Comparison of ENCODE assay signal across 8 cellular contexts in the genomic region with DNA sequence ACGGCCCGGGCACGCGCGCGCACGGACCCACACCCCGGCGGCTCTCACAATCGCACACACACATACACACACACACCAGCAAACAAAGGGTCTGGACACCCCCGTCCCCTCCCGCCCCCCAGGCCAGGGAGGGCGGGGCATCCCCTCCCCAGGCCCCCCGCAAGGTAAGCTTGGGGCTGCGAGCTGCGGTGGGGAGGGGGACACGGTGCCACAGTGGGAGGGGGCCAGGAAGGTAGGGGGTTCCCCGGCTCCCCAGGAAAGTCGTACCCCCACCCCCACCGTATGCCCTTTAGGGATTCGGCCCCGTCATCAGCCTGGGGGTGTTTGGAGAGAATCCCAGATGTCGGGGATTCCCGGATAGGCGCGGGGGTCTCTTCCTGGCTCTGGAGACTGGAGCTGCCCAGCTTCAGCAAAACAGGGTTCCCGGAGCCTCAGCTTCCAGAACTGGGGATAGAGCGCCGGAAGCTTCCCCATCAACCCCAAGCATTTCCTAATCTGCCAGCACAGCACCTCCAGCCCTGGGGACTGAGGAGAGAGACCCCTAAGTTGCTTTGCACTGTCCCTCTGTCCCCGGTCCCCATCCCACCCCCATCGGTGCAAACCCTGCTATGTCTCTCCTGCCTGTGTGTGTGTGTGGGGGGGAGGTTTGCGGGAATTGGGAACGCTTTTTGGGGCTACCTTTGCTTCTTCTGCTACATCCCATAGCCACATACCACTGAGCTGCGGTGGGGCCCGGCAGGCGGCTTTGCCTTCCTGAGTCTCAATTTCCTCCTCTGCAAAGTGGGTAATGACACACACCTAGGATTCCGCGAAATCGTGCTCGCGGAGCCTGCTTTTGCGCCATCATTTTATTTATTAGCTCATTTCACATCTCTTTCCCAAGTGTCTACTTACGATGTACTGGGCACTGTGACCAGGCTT. TPM values are rescaled to one million over a fixed set of nuclear protein-coding genes. Genes with fewer than 3 reads are reported as not detected.
DNase-seq lines count a peak whose midpoint lies in the region; TF ChIP-seq lines count a peak whose summit lies in the region.

No MANE protein-coding gene starts in this region.

- H3K27ac ChIP-seq in effector memory CD4-positive, alpha-beta T cell (ENCODE audit: insufficient read depth, low read length, poor library complexity, severe bottlenecking) = peak overlapping the region; percentile 98
- H3K27ac ChIP-seq in sigmoid colon (peak overlapping the region in 1 of 4 donors; percentile 79), prostate gland (no peak overlapping the region), thyroid gland (no peak overlapping the region)

- TF ChIP-seq EP300 in sigmoid colon (IDR thresholded peaks at IDR 0.05) = no peak

- H3K27me3 ChIP-seq in effector memory CD4-positive, alpha-beta T cell (replicated peaks; ENCODE audit: control insufficient read depth, insufficient read depth, low read length, poor library complexity, severe bottlenecking) = no peaks in the 10 kb centered on the region
- H3K27me3 ChIP-seq in sigmoid colon (peaks cover 6 to 53% (median 44%) of the 10 kb centered on the region in 3 donors), prostate gland (replicated peaks; ENCODE audit: insufficient read depth) (no peaks in the 10 kb centered on the region), thyroid gland (peaks cover 6% of the 10 kb centered on the region)

- intact Hi-C loops in sigmoid colon (cut with DNase I) = loop anchor here (2.0 to 10.0 kb wide), 4 partner anchors 20 to 240 kb away; partner anchors contain the start of genes CDKN2D, KRI1 and RAVER1
- intact Hi-C loops in prostate gland (cut with DNase I) = loop anchor here (2.0 kb wide), 1 partner anchor 20 kb away; no protein-coding TSS in a partner anchor
- intact Hi-C loops in thyroid gland (cut with DNase I) = loop anchor here (10.0 kb wide), 1 partner anchor 70 kb away; no protein-coding TSS in a partner anchor

- no peak for TF ChIP-seq POLR2A in sigmoid colon (IDR thresholded peaks at IDR 0.05)
- TF ChIP-seq POLR2A in prostate gland (IDR thresholded peaks at IDR 0.05) = no peak
- TF ChIP-seq POLR2A in thyroid gland (IDR thresholded peaks at IDR 0.05) = no peak

- no peaks in the 10 kb centered on the region for H3K9me3 ChIP-seq in effector memory CD4-positive, alpha-beta T cell (ENCODE audit: control insufficient read depth, low read length)
- H3K9me3 ChIP-seq in sigmoid colon (no peaks in the 10 kb centered on the region), prostate gland (no peaks in the 10 kb centered on the region), thyroid gland (no peaks in the 10 kb centered on the region)

- TF ChIP-seq CTCF in GM10266 (IDR thresholded peaks at IDR 0.05; ENCODE audit: control insufficient read depth, insufficient read depth, low read depth, missing control alignments) = no peak
- no peak for TF ChIP-seq CTCF in sigmoid colon (IDR thresholded peaks at IDR 0.05)
- no peak for TF ChIP-seq CTCF in prostate gland (IDR thresholded peaks at IDR 0.05)
- TF ChIP-seq CTCF in thyroid gland (IDR thresholded peaks at IDR 0.05) = no peak

- WGBS in sigmoid colon, 2 donors = 5 to 9% methylated on average over 43 of the region's 43 CpGs
- 6% methylated on average over 31 of the region's 43 CpGs for WGBS in prostate gland
- 7 to 8% methylated on average over 27 to 33 of the region's 43 CpGs for WGBS in thyroid gland, 2 donors

- H3K4me1 ChIP-seq in effector memory CD4-positive, alpha-beta T cell (ENCODE audit: control insufficient read depth, insufficient read depth, low read length, poor library complexity, severe bottlenecking) = peaks cover 62% of the 10 kb centered on the region
- peaks cover 0 to 41% (median 33%) of the 10 kb centered on the region in 4 donors for H3K4me1 ChIP-seq in sigmoid colon
- H3K4me1 ChIP-seq in prostate gland (replicated peaks) = peaks cover 19% of the 10 kb centered on the region
- peaks cover 25 to 35% of the 10 kb centered on the region in 2 donors for H3K4me1 ChIP-seq in thyroid gland

- peak; percentile 20 for DNase-seq in GM10266 (ENCODE audit: extremely low spot score)
- peak; percentile 43 for DNase-seq in T-helper 9 cell
- DNase-seq in effector memory CD4-positive, alpha-beta T cell = peak in 1 of 3 donors; percentile 44
- DNase-seq in sigmoid colon = no peak
- no peak for DNase-seq in SHP77 treated with DMSO at 0.1 percent for 48 hours (lab: John Stamatoyannopoulos, UW)
- no peak for DNase-seq in NOMO-1 treated with dmso at 0.1 percent for 144 hours (lab: John Stamatoyannopoulos, UW; ENCODE audit: unreplicated experiment)
- DNase-seq in prostate gland (ENCODE audit: low spot score) = no peak
- DNase-seq in thyroid gland = no peak

- peak overlapping the region; percentile 89 for H3K4me3 ChIP-seq in effector memory CD4-positive, alpha-beta T cell (ENCODE audit: insufficient read depth, low read depth, low read length, poor library complexity, severe bottlenecking)
- peak overlapping the region in 3 of 4 donors; percentile 70 to 97 (median 93) for H3K4me3 ChIP-seq in sigmoid colon
- H3K4me3 ChIP-seq in prostate gland = peak overlapping the region in 1 of 2 donors; percentile 64
- H3K4me3 ChIP-seq in thyroid gland (replicated peaks in 1 of 3) = no peak overlapping the region

- no peaks in the 10 kb centered on the region for H3K36me3 ChIP-seq in effector memory CD4-positive, alpha-beta T cell (ENCODE audit: control insufficient read depth, insufficient read depth, low read length)
- H3K36me3 ChIP-seq in sigmoid colon (no peaks in the 10 kb centered on the region), prostate gland (no peaks in the 10 kb centered on the region), thyroid gland (no peaks in the 10 kb centered on the region)

RNA-seq across cellular contexts. Expression of gene CDC37, which starts 1.8 kb away (rescaled TPM):
- total RNA-seq in sigmoid colon = 100 to 1,000 TPM; 106 to 144 (median 118) TPM
- polyA plus RNA-seq in sigmoid colon = 100 to 1,000 TPM; 129 to 294 (median 146) TPM
- total RNA-seq in prostate gland = 100 to 1,000 TPM; 135 to 159 TPM
- 100 to 1,000 TPM in 3 of 4 donors, 10 to 100 TPM in 1; 99.7 to 154 (median 125) TPM for total RNA-seq in thyroid gland

RNA-seq across cellular contexts. Expression of gene PDE4A, which starts 15.2 kb away (rescaled TPM):
- total RNA-seq in sigmoid colon = 10 to 100 TPM in 3 of 4 donors, 1 to 10 TPM in 1; 7.6 to 14.7 (median 12.9) TPM
- 1 to 10 TPM; 4.2 to 7.2 (median 6.2) TPM for polyA plus RNA-seq in sigmoid colon
- total RNA-seq in prostate gland = 10 to 100 TPM; 14.5 to 15.1 TPM
- 10 to 100 TPM; 16.1 to 21.0 (median 18.4) TPM for total RNA-seq in thyroid gland

RNA-seq across cellular contexts. Expression of gene TYK2, which starts 24.8 kb away (rescaled TPM):
- total RNA-seq in sigmoid colon = 100 to 1,000 TPM in 1 of 4 donors, 10 to 100 TPM in 3; 36.7 to 125 (median 50.3) TPM
- polyA plus RNA-seq in sigmoid colon = 100 to 1,000 TPM in 1 of 3 donors, 10 to 100 TPM in 2; 35.6 to 117 (median 38.4) TPM
- total RNA-seq in prostate gland = 100 to 1,000 TPM in 1 of 2 donors, 10 to 100 TPM in 1; 90.8 to 161 TPM
- 100 to 1,000 TPM in 1 of 4 donors, 10 to 100 TPM in 3; 59.1 to 127 (median 70.3) TPM for total RNA-seq in thyroid gland

Comparison
In these comparisons a context has a peak if more than half of its experiments do, and no peak if none do; other contexts are left out.
1. DNase-seq: peak in GM10266 (single experiment) and T-helper 9 cell (single experiment); none in sigmoid colon (single experiment), SHP77 treated with DMSO at 0.1 percent for 48 hours (single experiment), NOMO-1 treated with dmso at 0.1 percent for 144 hours (single experiment), prostate gland (single experiment) and thyroid gland (0 of 2).
2. H3K4me3 ChIP-seq: peak in effector memory CD4-positive, alpha-beta T cell (single experiment) and sigmoid colon (3 of 4); none in thyroid gland (0 of 3).